ENCODE assay signal across 32 cellular contexts in genomic region chr6:168086066-168086465, GRCh38. TPM values are rescaled to one million over a fixed set of nuclear protein-coding genes. Genes with fewer than 3 reads are reported as not detected.
"Had no signal": no experiment of that assay in that cellular context is flagged by ENCODE, and none has a peak within 500 bp of the region (broad histone marks: within the 10 kb centered on the region; RNA-seq: fewer than 3 reads in every experiment).

No MANE protein-coding gene starts in this region.

- ATAC-seq: activated CD4-positive, alpha-beta T cell treated with anti-CD3 and anti-CD28 coated beads for 36 hours; activated CD8-positive, alpha-beta T cell treated with anti-CD3 and anti-CD28 coated beads, Interleukin-2, amount 10 ng/mL, durations not matched to agents 7 days and 5 days; activated naive CD4-positive, alpha-beta T cell treated with anti-CD3 and anti-CD28 coated beads, Interleukin-2, amount 50 U/mL, for 72 hours; activated T-cell treated with anti-CD3 and anti-CD28 coated beads, Interleukin-2, amount 50 U/mL, for 72 hours; effector memory CD8-positive, alpha-beta T cell; foreskin keratinocyte; gastrocnemius medialis; heart left ventricle had no signal

- H3K4me1 ChIP-seq: foreskin keratinocyte had no signal

- H3K4me3 ChIP-seq: esophagus muscularis mucosa, gastrocnemius medialis, heart left ventricle had no signal

- FAIRE-seq: astrocyte, colon had no signal

- H3K27ac ChIP-seq: brain microvascular endothelial cell, esophagus muscularis mucosa, foreskin keratinocyte, gastrocnemius medialis, heart left ventricle had no signal

- DNase-seq: activated CD4-positive, alpha-beta memory T cell treated with anti-CD3 and anti-CD28 coated beads for 36 hours; activated CD4-positive, alpha-beta T cell treated with anti-CD3 and anti-CD28 coated beads for 36 hours; activated CD4-positive, alpha-beta T cell treated with anti-CD3 and anti-CD28 coated beads, Interleukin-2, amount 10 ng/mL, durations not matched to agents 24 days and 14 days; activated CD4-positive, CD25-positive, alpha-beta regulatory T cell; activated CD4-positive, CD25-positive, alpha-beta regulatory T cell treated with anti-CD3 and anti-CD28 coated beads, Interleukin-2, amount 50 U/mL, for 72 hours; activated CD8-positive, alpha-beta memory T cell treated with anti-CD3 and anti-CD28 coated beads, Interleukin-2, amount 50 U/mL, for 48 hours; activated CD8-positive, alpha-beta T cell treated with anti-CD3 and anti-CD28 coated beads, Interleukin-2, amount 10 ng/mL, durations not matched to agents 7 days and 5 days; activated gamma-delta T cell; activated naive CD4-positive, alpha-beta T cell; activated naive CD4-positive, alpha-beta T cell treated with anti-CD3 and anti-CD28 coated beads, Interleukin-2, amount 10 ng/mL, durations not matched to agents 7 days and 5 days; activated naive CD8-positive, alpha-beta T cell treated with anti-CD3 and anti-CD28 coated beads, Interleukin-2, amount 10 ng/mL, durations not matched to agents 7 days and 5 days; activated T-cell treated with anti-CD3 and anti-CD28 coated beads for 4 hours; activated T-cell treated with anti-CD3 and anti-CD28 coated beads, Interleukin-2, amount 50 U/mL, for 24 hours; activated T-cell treated with anti-CD3 and anti-CD28 coated beads, Interleukin-2, amount 50 U/mL, for 72 hours; brain microvascular endothelial cell; caudate nucleus; cortex of kidney; dermis blood vessel endothelial cell; effector CD4-positive, alpha-beta T cell; effector memory CD8-positive, alpha-beta T cell; erythroblast; foreskin keratinocyte; gastrocnemius medialis; glutamatergic neuron; T-helper 2 cell had no signal

- H3K36me3 ChIP-seq: brain microvascular endothelial cell, esophagus muscularis mucosa, gastrocnemius medialis, heart left ventricle had no signal

- H3K27me3 ChIP-seq: esophagus muscularis mucosa, foreskin keratinocyte, gastrocnemius medialis, heart left ventricle had no signal

- H3K9me3 ChIP-seq: esophagus muscularis mucosa, gastrocnemius medialis, heart left ventricle had no signal

RNA-seq across cellular contexts. Expression of gene FRMD1, which starts 7.1 kb away (rescaled TPM):
- total RNA-seq: activated CD4-positive, alpha-beta memory T cell treated with anti-CD3 and anti-CD28 coated beads for 36 hours; activated CD4-positive, alpha-beta T cell treated with anti-CD3 and anti-CD28 coated beads for 36 hours; activated CD4-positive, alpha-beta T cell treated with anti-CD3 and anti-CD28 coated beads, Interleukin-2, amount 10 ng/mL, durations not matched to agents 24 days and 14 days; activated CD8-positive, alpha-beta memory T cell treated with anti-CD3 and anti-CD28 coated beads for 36 hours; activated CD8-positive, alpha-beta T cell treated with anti-CD3 and anti-CD28 coated beads, Interleukin-2, amount 10 ng/mL, durations not matched to agents 7 days and 5 days; activated naive CD4-positive, alpha-beta T cell treated with anti-CD3 and anti-CD28 coated beads, Interleukin-2, amount 50 U/mL, for 72 hours; activated naive CD8-positive, alpha-beta T cell treated with anti-CD3 and anti-CD28 coated beads, Interleukin-2, amount 10 ng/mL, durations not matched to agents 7 days and 5 days; astrocyte; dermis blood vessel endothelial cell; foreskin keratinocyte; T-helper 1 cell treated with Interleukin-12 subunit alpha and Interleukin-12 subunit beta and Interleukin-4 antibody, amounts not matched to agents 30 ng/mL and 1 ng/mL, for 36 hours had no signal
- polyA plus RNA-seq: foreskin keratinocyte had no signal
